Comparison of ENCODE assay signal across 10 cellular contexts in the genomic region with DNA sequence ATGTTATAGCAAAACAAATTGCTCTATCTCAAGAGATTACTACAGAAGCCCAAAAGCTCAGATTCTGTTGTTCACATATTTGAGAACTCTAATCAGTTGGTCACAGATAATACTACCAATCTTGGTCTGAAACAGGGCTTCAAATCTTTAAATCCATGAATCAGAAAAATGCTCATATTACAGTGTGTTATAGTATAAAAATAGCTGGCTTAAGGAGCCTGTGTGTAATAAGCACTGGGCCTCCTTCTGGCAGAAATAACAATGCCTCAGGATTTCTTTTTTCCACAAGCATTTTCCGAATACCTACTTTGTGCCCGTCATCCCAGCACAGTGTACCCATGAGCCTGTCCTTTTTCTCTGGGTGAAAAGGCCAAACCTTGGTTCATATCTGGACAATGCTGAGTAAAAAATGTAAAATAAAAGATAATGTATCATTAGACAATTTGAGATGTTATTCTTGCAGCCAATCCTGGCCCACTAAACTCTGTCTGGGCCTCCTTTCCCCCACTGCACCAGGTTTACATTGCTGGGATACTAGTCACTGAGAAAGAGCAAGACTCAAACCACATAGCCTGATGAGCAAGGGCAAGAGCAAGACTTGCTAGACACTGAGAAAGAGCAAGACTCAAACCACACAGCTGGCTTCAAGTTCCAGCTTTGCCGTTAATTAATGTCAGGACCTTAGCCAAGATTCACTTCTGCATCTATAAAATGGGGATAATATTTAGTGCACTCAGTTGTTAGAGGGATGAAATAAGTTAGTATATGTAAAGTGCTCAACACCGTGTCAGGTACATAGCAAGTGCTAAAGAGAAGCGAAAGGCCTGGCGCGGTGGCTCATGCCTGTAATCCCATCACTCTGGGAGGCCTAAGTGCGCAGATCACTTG. TPM values are rescaled to one million over a fixed set of nuclear protein-coding genes. Genes with fewer than 3 reads are reported as not detected.
DNase-seq lines count a peak whose midpoint lies in the region; ATAC-seq and TF ChIP-seq lines count a peak whose summit lies in the region.
"Had no signal": no experiment of that assay in that cellular context is flagged by ENCODE, and none has a peak within 500 bp of the region (broad histone marks: within the 10 kb centered on the region; RNA-seq: fewer than 3 reads in every experiment).

No MANE protein-coding gene starts in this region.

- H3K36me3 Mint-ChIP-seq in activated naive CD4-positive, alpha-beta T cell treated with anti-CD3 and anti-CD28 coated beads, Interleukin-2, amount 10 ng/mL, durations not matched to agents 7 days and 5 days = peaks cover 28% of the 10 kb centered on the region
- H3K36me3 Mint-ChIP-seq in T-cell = peaks cover 26% of the 10 kb centered on the region

- no peaks in the 10 kb centered on the region for H3K27me3 Mint-ChIP-seq in activated naive CD4-positive, alpha-beta T cell treated with anti-CD3 and anti-CD28 coated beads, Interleukin-2, amount 10 ng/mL, durations not matched to agents 7 days and 5 days
- H3K27me3 Mint-ChIP-seq in T-cell = no peaks in the 10 kb centered on the region

- H3K4me3 ChIP-seq in fibroblast of mammary gland (ENCODE audit: control insufficient read depth, low read depth, low read length) (no peak overlapping the region), skeletal muscle satellite cell (ENCODE audit: low read length) (no peak overlapping the region)
- H3K4me3 ChIP-seq: BLaER1 had no signal

- TF ChIP-seq CTCF in fibroblast of mammary gland (conservative IDR thresholded peaks at IDR 0.05; ENCODE audit: control insufficient read depth, insufficient read depth, low read depth, low read length) = no peak

- peaks cover 50% of the 10 kb centered on the region for H3K4me1 Mint-ChIP-seq in activated naive CD4-positive, alpha-beta T cell treated with anti-CD3 and anti-CD28 coated beads, Interleukin-2, amount 10 ng/mL, durations not matched to agents 7 days and 5 days
- peaks cover 45 to 63% (median 58%) of the 10 kb centered on the region in 3 donors for H3K4me1 Mint-ChIP-seq in T-cell

- H3K9me3 ChIP-seq in skeletal muscle satellite cell (replicated peaks; ENCODE audit: low read length) = no peaks in the 10 kb centered on the region

- H3K36me3 ChIP-seq in skeletal muscle satellite cell (ENCODE audit: insufficient read depth, low read length) = peaks cover 5% of the 10 kb centered on the region

- peaks cover 9% of the 10 kb centered on the region for H3K9me3 Mint-ChIP-seq in activated naive CD4-positive, alpha-beta T cell treated with anti-CD3 and anti-CD28 coated beads, Interleukin-2, amount 10 ng/mL, durations not matched to agents 7 days and 5 days
- peaks cover 4 to 11% (median 8%) of the 10 kb centered on the region in 3 donors for H3K9me3 Mint-ChIP-seq in T-cell

- ATAC-seq in T-cell (replicated peaks in 1 of 4) (no peak), GM18519 (IDR thresholded peaks at IDR 0.05; ENCODE audit: low FRiP score, unreplicated experiment) (no peak)

- H3K27ac Mint-ChIP-seq in activated naive CD4-positive, alpha-beta T cell treated with anti-CD3 and anti-CD28 coated beads, Interleukin-2, amount 10 ng/mL, durations not matched to agents 7 days and 5 days = peak overlapping the region; percentile 56
- peak overlapping the region in 1 of 2 donors; percentile 73 for H3K27ac Mint-ChIP-seq in T-cell

- DNase-seq in activated naive CD4-positive, alpha-beta T cell treated with anti-CD3 and anti-CD28 coated beads, Interleukin-2, amount 10 ng/mL, durations not matched to agents 7 days and 5 days = no peak
- no peak for DNase-seq in activated naive CD4-positive, alpha-beta T cell treated with Interleukin-2 at 50 U/mL for 16 hours
- DNase-seq in T-cell = no peak
- DNase-seq in fibroblast of mammary gland (ENCODE audit: low read depth) = peak; percentile 82
- DNase-seq in mucosa of gallbladder (ENCODE audit: low spot score) = no peak
- no peak for DNase-seq in stimulated activated CD4-positive, alpha-beta T cell treated with anti-CD3 and anti-CD28 coated beads, Interleukin-4, amount 100 ng/mL, for 24 hours
- DNase-seq: islet precursor cell had no signal

- CTCF ChIA-PET in activated naive CD4-positive, alpha-beta T cell treated with anti-CD3 and anti-CD28 coated beads, Interleukin-2, amount 10 ng/mL, durations not matched to agents 7 days and 5 days (lab: Charles Lee) = interaction anchor here (0.6 to 1.1 kb wide), 4 partner anchors 12 to 33 kb away, joined by 3 to 4 read pairs (median 4); no protein-coding TSS in a partner anchor
- CTCF ChIA-PET in T-cell (lab: Charles Lee) = interaction anchor here (0.6 to 1.6 kb wide), 4 partner anchors 15 to 600 kb away, joined by 3 to 4 read pairs (median 4); no protein-coding TSS in a partner anchor

- POLR2A ChIA-PET in T-cell (lab: Charles Lee) = interaction anchor here in 1 of 2 donors (0.6 kb wide), 1 partner anchor 20 kb away, joined by 3 read pairs; no protein-coding TSS in a partner anchor

- no peak overlapping the region for H3K4me3 Mint-ChIP-seq in activated naive CD4-positive, alpha-beta T cell treated with anti-CD3 and anti-CD28 coated beads, Interleukin-2, amount 10 ng/mL, durations not matched to agents 7 days and 5 days
- peak overlapping the region in 2 of 3 donors; percentile 25 to 37 for H3K4me3 Mint-ChIP-seq in T-cell

- H3K4me1 ChIP-seq in skeletal muscle satellite cell (ENCODE audit: control insufficient read depth, insufficient read depth, low read length) = peaks cover 27% of the 10 kb centered on the region

- peak overlapping the region; percentile 0 for H3K9ac ChIP-seq in skeletal muscle satellite cell (ENCODE audit: low read depth, low read length)
- H3K9ac ChIP-seq: BLaER1 had no signal

- H3K4me2 ChIP-seq in skeletal muscle satellite cell (ENCODE audit: low read length) = no peak overlapping the region

- H3K27me3 ChIP-seq in skeletal muscle satellite cell (ENCODE audit: control insufficient read depth, insufficient read depth, low read length) = no peaks in the 10 kb centered on the region
- H3K27me3 ChIP-seq: BLaER1 had no signal

RNA-seq across cellular contexts. Expression of a gene that starts 17.0 kb away (rescaled TPM):
- total RNA-seq in T-cell (100 to 1,000 TPM; 212 to 255 (median 228) TPM), mucosa of gallbladder (146 TPM)
- 64.9 and 75.3 TPM in 2 replicates for total RNA-seq in skeletal muscle satellite cell (2012; rRNA removed)

RNA-seq across cellular contexts. Expression of a gene that starts 57.4 kb away (rescaled TPM):
- under 1 TPM in 1 of 5 donors, not detected in 4; 0.15 TPM for total RNA-seq in T-cell
- total RNA-seq in skeletal muscle satellite cell (2012; rRNA removed) = under 0.01 and 0.22 TPM in 2 replicates
- total RNA-seq in mucosa of gallbladder = 0.17 TPM
